1 cellular context compared by ENCODE assay signal in the genomic region with DNA sequence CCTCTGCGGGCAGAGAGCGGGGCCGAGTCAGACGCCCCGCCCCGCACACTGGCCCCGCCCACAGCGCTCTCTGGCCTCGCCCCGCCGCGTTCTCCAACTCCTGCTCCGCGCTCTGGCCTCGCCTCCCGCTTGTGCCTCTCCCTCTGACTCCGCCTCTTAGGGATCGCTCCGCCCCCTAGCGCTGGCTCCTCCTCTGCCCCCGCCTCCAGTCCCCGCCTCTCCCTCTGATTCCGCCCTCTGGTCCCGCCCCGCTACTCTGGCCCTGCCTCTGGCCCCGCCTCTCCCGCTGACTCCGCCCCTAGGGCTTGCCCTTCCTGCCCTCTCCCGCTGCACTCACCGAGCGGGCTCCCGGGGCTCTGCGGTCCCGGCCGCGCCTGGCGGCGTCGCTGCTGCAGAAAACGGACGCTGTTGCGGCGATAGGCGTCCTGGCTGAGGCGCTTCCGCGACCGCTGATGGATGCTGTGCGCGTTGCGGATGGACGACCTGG.
TF ChIP-seq lines count a peak whose summit lies in the region.

No MANE protein-coding gene starts in this region.

TF ChIP-seq in K562, 482 proteins besides CTCF, POLR2A, EP300 and RAD21 (continued from another document):
- TF ChIP-seq, protein P1, sequence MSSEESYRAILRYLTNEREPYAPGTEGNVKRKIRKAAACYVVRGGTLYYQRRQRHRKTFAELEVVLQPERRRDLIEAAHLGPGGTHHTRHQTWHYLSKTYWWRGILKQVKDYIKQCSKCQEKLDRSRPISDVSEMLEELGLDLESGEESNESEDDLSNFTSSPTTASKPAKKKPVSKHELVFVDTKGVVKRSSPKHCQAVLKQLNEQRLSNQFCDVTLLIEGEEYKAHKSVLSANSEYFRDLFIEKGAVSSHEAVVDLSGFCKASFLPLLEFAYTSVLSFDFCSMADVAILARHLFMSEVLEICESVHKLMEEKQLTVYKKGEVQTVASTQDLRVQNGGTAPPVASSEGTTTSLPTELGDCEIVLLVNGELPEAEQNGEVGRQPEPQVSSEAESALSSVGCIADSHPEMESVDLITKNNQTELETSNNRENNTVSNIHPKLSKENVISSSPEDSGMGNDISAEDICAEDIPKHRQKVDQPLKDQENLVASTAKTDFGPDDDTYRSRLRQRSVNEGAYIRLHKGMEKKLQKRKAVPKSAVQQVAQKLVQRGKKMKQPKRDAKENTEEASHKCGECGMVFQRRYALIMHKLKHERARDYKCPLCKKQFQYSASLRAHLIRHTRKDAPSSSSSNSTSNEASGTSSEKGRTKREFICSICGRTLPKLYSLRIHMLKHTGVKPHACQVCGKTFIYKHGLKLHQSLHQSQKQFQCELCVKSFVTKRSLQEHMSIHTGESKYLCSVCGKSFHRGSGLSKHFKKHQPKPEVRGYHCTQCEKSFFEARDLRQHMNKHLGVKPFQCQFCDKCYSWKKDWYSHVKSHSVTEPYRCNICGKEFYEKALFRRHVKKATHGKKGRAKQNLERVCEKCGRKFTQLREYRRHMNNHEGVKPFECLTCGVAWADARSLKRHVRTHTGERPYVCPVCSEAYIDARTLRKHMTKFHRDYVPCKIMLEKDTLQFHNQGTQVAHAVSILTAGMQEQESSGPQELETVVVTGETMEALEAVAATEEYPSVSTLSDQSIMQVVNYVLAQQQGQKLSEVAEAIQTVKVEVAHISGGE (CRISPR knock-in tag; IDR thresholded peaks at IDR 0.05), result peak in 1 of 3 experiments; percentile 60; a peak in 2 of 6 replicates
- peak; percentile 43 to 53; a peak in 3 of 4 replicates for TF ChIP-seq NRF1 (conservative IDR thresholded peaks at IDR 0.05 in 1 of 2, IDR thresholded peaks at IDR 0.05 in 1 of 2)
